ENCODE assay signal across 27 cellular contexts in the genomic region with DNA sequence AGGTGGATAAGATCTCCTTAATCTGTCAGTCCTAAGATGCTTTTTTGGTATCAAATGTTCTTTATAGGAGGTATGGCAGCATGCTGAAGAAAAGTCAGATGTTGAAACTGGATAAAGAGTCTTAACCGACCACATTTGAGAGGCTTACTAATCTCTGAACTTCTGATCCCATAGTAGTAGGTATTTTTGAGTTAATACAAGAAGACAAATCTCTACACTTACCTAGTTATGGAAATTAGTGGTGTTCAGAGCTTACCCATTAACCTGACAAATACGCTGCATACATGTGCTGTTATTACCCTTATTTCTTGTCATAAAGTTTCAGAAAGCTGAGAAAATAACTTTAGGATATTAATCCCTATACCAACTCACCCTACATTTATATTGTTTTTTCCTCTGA.
"Had no signal": no experiment of that assay in that cellular context is flagged by ENCODE, and none has a peak within 500 bp of the region (broad histone marks: within the 10 kb centered on the region; RNA-seq: fewer than 3 reads in every experiment).

No MANE protein-coding gene starts in this region.

- H3K27me3 ChIP-seq: breast epithelium, Peyer's patch, SJCRH30 had no signal

- H3K36me3 Mint-ChIP-seq: activated CD8-positive, alpha-beta memory T cell treated with anti-CD3 and anti-CD28 coated beads, Interleukin-2, amount 10 ng/mL, durations not matched to agents 7 days and 5 days; activated naive CD4-positive, alpha-beta T cell treated with anti-CD3 and anti-CD28 coated beads, Interleukin-2, amount 50 U/mL, for 24 hours; WTC11 had no signal

- H3K4me1 ChIP-seq: breast epithelium, Peyer's patch, SJCRH30 had no signal

- H3K9me3 ChIP-seq: breast epithelium, SJCRH30 had no signal

- H3K27me3 Mint-ChIP-seq: activated CD4-positive, alpha-beta T cell treated with anti-CD3 and anti-CD28 coated beads, Interleukin-2, amount 10 ng/mL, durations not matched to agents 24 days and 14 days; activated CD8-positive, alpha-beta memory T cell treated with anti-CD3 and anti-CD28 coated beads, Interleukin-2, amount 10 ng/mL, durations not matched to agents 7 days and 5 days; activated naive CD4-positive, alpha-beta T cell treated with anti-CD3 and anti-CD28 coated beads, Interleukin-2, amount 50 U/mL, for 24 hours; activated T-cell treated with anti-CD3 and anti-CD28 coated beads, Interleukin-2, amount 50 U/mL, for 24 hours had no signal

- H3K36me3 ChIP-seq: breast epithelium, Peyer's patch, SJCRH30 had no signal

- H3K27ac ChIP-seq: breast epithelium, Peyer's patch, RWPE1, SJCRH30 had no signal

- H3K4me1 Mint-ChIP-seq: activated CD4-positive, alpha-beta T cell treated with anti-CD3 and anti-CD28 coated beads, Interleukin-2, amount 10 ng/mL, durations not matched to agents 24 days and 14 days; activated CD8-positive, alpha-beta memory T cell treated with anti-CD3 and anti-CD28 coated beads, Interleukin-2, amount 10 ng/mL, durations not matched to agents 7 days and 5 days; activated naive CD4-positive, alpha-beta T cell treated with anti-CD3 and anti-CD28 coated beads, Interleukin-2, amount 50 U/mL, for 24 hours had no signal

- H3K9me3 Mint-ChIP-seq: activated CD4-positive, alpha-beta T cell treated with anti-CD3 and anti-CD28 coated beads, Interleukin-2, amount 10 ng/mL, durations not matched to agents 24 days and 14 days; activated naive CD4-positive, alpha-beta T cell treated with anti-CD3 and anti-CD28 coated beads, Interleukin-2, amount 50 U/mL, for 24 hours; activated T-helper 1 cell treated with anti-CD3 and anti-CD28 coated beads, Interleukin-12 subunit alpha, Interleukin-12 subunit beta, Interleukin-2, Interleukin-4 antibody, amounts not matched to agents 30 ng/mL and 10 ng/mL and 1 ng/mL, durations not matched to agents 14 hours and 24 hours and 36 hours; T-helper 1 cell treated with Interleukin-12 subunit alpha and Interleukin-12 subunit beta and Interleukin-4 antibody, amounts not matched to agents 30 μg/mL and 1 μg/mL, for 36 hours; WTC11 had no signal

- ATAC-seq: activated CD8-positive, alpha-beta memory T cell treated with anti-CD3 and anti-CD28 coated beads, Interleukin-2, amount 10 ng/mL, durations not matched to agents 7 days and 5 days; WTC11 had no signal

- DNase-seq: activated CD4-positive, alpha-beta T cell treated with anti-CD3 and anti-CD28 coated beads, Interleukin-2, amount 10 ng/mL, durations not matched to agents 24 days and 14 days; activated CD4-positive, alpha-beta T cell treated with anti-CD3 and anti-CD28 coated beads, Interleukin-2, amount 50 U/mL, for 48 hours; activated CD4-positive, CD25-positive, alpha-beta regulatory T cell treated with anti-CD3 and anti-CD28 coated beads, Interleukin-2, amount 50 U/mL, for 72 hours; activated CD8-positive, alpha-beta memory T cell treated with anti-CD3 and anti-CD28 coated beads, Interleukin-2, amount 10 ng/mL, durations not matched to agents 7 days and 5 days; activated effector memory CD4-positive, alpha-beta T cell treated with Interleukin-2 at 50 U/mL for 16 hours; activated naive CD4-positive, alpha-beta T cell; activated T-cell treated with anti-CD3 and anti-CD28 coated beads, Interleukin-2, amount 50 U/mL, for 24 hours; aorta; caudate nucleus; NCI-H1092; NCI-H1417; NCI-H1930; NCI-H2171; NCI-H2227 treated with DMSO at 0.1 percent for 48 hours; NCI-H526; NCI-H774; NK-92 treated with Interleukin-12 subunit alpha and Interleukin-12 subunit beta, amount 100 ng/mL, for 24 hours; Peyer's patch; Right ventricle myocardium superior; SJCRH30; T-helper 9 cell had no signal

- H3K27ac Mint-ChIP-seq: activated CD4-positive, alpha-beta T cell treated with anti-CD3 and anti-CD28 coated beads, Interleukin-2, amount 10 ng/mL, durations not matched to agents 24 days and 14 days; activated CD8-positive, alpha-beta memory T cell treated with anti-CD3 and anti-CD28 coated beads, Interleukin-2, amount 10 ng/mL, durations not matched to agents 7 days and 5 days; activated naive CD4-positive, alpha-beta T cell treated with anti-CD3 and anti-CD28 coated beads, Interleukin-2, amount 50 U/mL, for 24 hours; activated T-cell treated with anti-CD3 and anti-CD28 coated beads, Interleukin-2, amount 50 U/mL, for 24 hours; activated T-helper 1 cell treated with anti-CD3 and anti-CD28 coated beads, Interleukin-12 subunit alpha, Interleukin-12 subunit beta, Interleukin-2, Interleukin-4 antibody, amounts not matched to agents 30 ng/mL and 10 ng/mL and 1 ng/mL, durations not matched to agents 14 hours and 24 hours and 36 hours; T-helper 1 cell treated with Interleukin-12 subunit alpha and Interleukin-12 subunit beta and Interleukin-4 antibody, amounts not matched to agents 30 μg/mL and 1 μg/mL, for 36 hours; WTC11 had no signal

- H3K4me3 Mint-ChIP-seq: activated CD4-positive, alpha-beta T cell treated with anti-CD3 and anti-CD28 coated beads, Interleukin-2, amount 10 ng/mL, durations not matched to agents 24 days and 14 days; activated CD8-positive, alpha-beta memory T cell treated with anti-CD3 and anti-CD28 coated beads, Interleukin-2, amount 10 ng/mL, durations not matched to agents 7 days and 5 days; activated naive CD4-positive, alpha-beta T cell treated with anti-CD3 and anti-CD28 coated beads, Interleukin-2, amount 50 U/mL, for 24 hours; activated T-cell treated with anti-CD3 and anti-CD28 coated beads, Interleukin-2, amount 50 U/mL, for 24 hours; activated T-helper 1 cell treated with anti-CD3 and anti-CD28 coated beads, Interleukin-12 subunit alpha, Interleukin-12 subunit beta, Interleukin-2, Interleukin-4 antibody, amounts not matched to agents 30 ng/mL and 10 ng/mL and 1 ng/mL, durations not matched to agents 14 hours and 24 hours and 36 hours; T-helper 1 cell treated with Interleukin-12 subunit alpha and Interleukin-12 subunit beta and Interleukin-4 antibody, amounts not matched to agents 30 μg/mL and 1 μg/mL, for 36 hours; WTC11 had no signal

- H3K4me3 ChIP-seq: breast epithelium, Peyer's patch, SJCRH30 had no signal
